ENCODE assay signal across 8 cellular contexts in the genomic region with DNA sequence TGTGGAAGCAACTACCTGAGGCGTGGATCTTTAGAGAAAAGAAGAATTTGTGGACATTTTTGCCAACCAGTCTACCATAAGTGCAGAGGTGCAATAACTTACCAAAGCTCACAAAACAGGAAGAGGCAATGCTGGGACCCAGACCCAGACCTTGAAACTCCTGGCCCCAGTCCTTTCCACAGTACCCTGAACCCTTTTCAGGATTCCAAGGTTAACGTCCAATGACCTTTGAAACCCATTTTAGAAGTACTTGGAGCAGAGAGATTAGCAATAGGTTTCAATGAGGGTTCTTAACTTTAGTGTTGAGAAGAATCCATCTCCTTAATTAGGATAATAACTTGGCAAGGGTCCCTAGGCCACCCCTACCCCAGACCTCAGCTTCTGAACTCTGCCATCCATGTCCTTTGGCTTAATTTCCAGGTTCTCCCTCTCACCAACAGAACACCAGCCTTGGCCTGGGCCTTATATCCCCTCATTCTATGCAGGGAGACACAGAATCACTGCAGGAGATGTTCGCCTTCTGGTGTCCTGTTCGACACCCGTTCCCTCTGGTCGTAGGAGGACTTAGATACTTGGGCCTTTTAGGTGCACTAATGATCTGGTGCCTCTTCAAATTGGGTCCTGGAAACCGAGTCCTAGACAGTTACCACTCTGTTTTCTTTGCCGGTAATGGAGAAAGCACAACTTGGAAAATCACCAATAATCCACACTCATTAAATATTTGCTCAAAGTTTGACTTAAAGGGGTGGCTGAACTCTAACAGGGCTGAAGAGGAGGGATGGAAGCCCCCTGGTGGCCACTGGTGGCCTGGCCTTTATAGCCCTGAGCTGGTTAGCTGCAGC. TPM values are rescaled to one million over a fixed set of nuclear protein-coding genes. Genes with fewer than 3 reads are reported as not detected.
DNase-seq lines count a peak whose midpoint lies in the region; ATAC-seq, FAIRE-seq and TF ChIP-seq lines count a peak whose summit lies in the region.

No MANE protein-coding gene starts in this region.

- TF ChIP-seq CTCF in Caco-2 (IDR thresholded peaks at IDR 0.05; ENCODE audit: insufficient read depth in 1 of 2, low read depth in 1 of 2, low read length in 1 of 2, severe bottlenecking in 1 of 2, unreplicated experiment in 1 of 2) (peak; percentile 74 to 76), SU-DHL-6 (IDR thresholded peaks at IDR 0.05; ENCODE audit: insufficient read depth, low read length, poor library complexity, severe bottlenecking) (peak; percentile 40)

- peak; percentile 60 for ATAC-seq in GM19452 (IDR thresholded peaks at IDR 0.05; ENCODE audit: unreplicated experiment)

- POLR2A ChIA-PET in Caco-2 (lab: Charles Lee), result no interaction called here

- H3K27ac Mint-ChIP-seq in Caco-2 (ENCODE audit: unreplicated experiment), result peak overlapping the region; percentile 69

- DNase-seq in Caco-2, result peak; percentile 76 to 83
- DNase-seq in HT1080 (ENCODE audit: low read depth), result peak; percentile 69
- DNase-seq in adipocyte (ENCODE audit: low read depth), result peak; percentile 53
- DNase-seq in iPS-NIHi11 (ENCODE audit: low spot score), result peak; percentile 77
- DNase-seq in stimulated activated CD4-positive, alpha-beta T cell treated with anti-CD3 and anti-CD28 coated beads, Interleukin-2, amount 100 ng/mL, for 48 hours, result peak; percentile 57 to 61
- no peak for DNase-seq in RCC 7860 (ENCODE audit: low spot score)

- no peak overlapping the region for H3K4me3 Mint-ChIP-seq in Caco-2 (ENCODE audit: unreplicated experiment)

- H3K4me3 ChIP-seq in Caco-2 (ENCODE audit: low read depth, low read length) (no peak overlapping the region), SU-DHL-6 (ENCODE audit: insufficient read depth, low read length, poor library complexity, severe bottlenecking) (no peak overlapping the region), adipocyte (ENCODE audit: low read length) (no peak overlapping the region)

- no peaks in the 10 kb centered on the region for H3K36me3 Mint-ChIP-seq in Caco-2 (ENCODE audit: insufficient read depth, unreplicated experiment)

- no peaks in the 10 kb centered on the region for H3F3A ChIP-seq in SU-DHL-6 (ENCODE audit: insufficient read depth)

- H3K27ac ChIP-seq in SU-DHL-6 (ENCODE audit: low read depth, low read length), result no peak overlapping the region

- H3K4me2 ChIP-seq in SU-DHL-6 (ENCODE audit: low read depth, low read length, poor library complexity, severe bottlenecking), result no peak overlapping the region

- peaks cover 18% of the 10 kb centered on the region for H3K4me1 Mint-ChIP-seq in Caco-2 (ENCODE audit: low read depth, unreplicated experiment)

- H3K4me1 ChIP-seq in Caco-2 (peaks cover 23% of the 10 kb centered on the region), adipocyte (ENCODE audit: control insufficient read depth, insufficient read depth, low read length) (peaks cover 4% of the 10 kb centered on the region)

- FAIRE-seq in RCC 7860 (lab: Jason Lieb, UNC), result no peak

- H3K9ac ChIP-seq in SU-DHL-6 (ENCODE audit: low read length) (no peak overlapping the region), adipocyte (ENCODE audit: low read length) (no peak overlapping the region)

- no TSS peak for BruUV-seq in Caco-2 (replicated peaks; lab: Mats Ljungman, UMichigan)

- no peaks in the 10 kb centered on the region for H3K27me3 Mint-ChIP-seq in Caco-2 (ENCODE audit: insufficient read depth, unreplicated experiment)

- H3K79me2 ChIP-seq in SU-DHL-6 (ENCODE audit: insufficient read depth, low read length), result no peaks in the 10 kb centered on the region

- CTCF ChIA-PET in Caco-2 (lab: Charles Lee), result interaction anchor here (0.6 to 1.5 kb wide), 14 partner anchors 12 to 335 kb away, joined by 3 to 7 read pairs (median 4); a partner anchor contains a TSS

- H3K9me2 ChIP-seq in SU-DHL-6 (replicated peaks; ENCODE audit: insufficient read depth, low read length), result no peaks in the 10 kb centered on the region

- no peaks in the 10 kb centered on the region for H3K9me3 Mint-ChIP-seq in Caco-2 (ENCODE audit: unreplicated experiment)

- H4K20me1 ChIP-seq in SU-DHL-6 (ENCODE audit: low read depth, low read length), result no peaks in the 10 kb centered on the region

- intact Hi-C loops in Caco-2 (cut with micrococcal nuclease; ENCODE audit: unreplicated experiment), result loop anchor here (1.0 to 2.0 kb wide), 8 partner anchors 17 to 336 kb away; no protein-coding TSS in a partner anchor

- H3K36me3 ChIP-seq in Caco-2 (ENCODE audit: control insufficient read depth, insufficient read depth, low read length) (no peaks in the 10 kb centered on the region), SU-DHL-6 (ENCODE audit: low read length) (no peaks in the 10 kb centered on the region), adipocyte (ENCODE audit: control insufficient read depth, insufficient read depth, low read length, severe bottlenecking) (no peaks in the 10 kb centered on the region)

- no peak overlapping the region for H2AFZ ChIP-seq in SU-DHL-6 (ENCODE audit: low read depth, low read length, severe bottlenecking)

- H3K9me3 ChIP-seq in Caco-2, result no peaks in the 10 kb centered on the region
- H3K9me3 ChIP-seq in SU-DHL-6 (ENCODE audit: insufficient read depth, low read length), result no peaks in the 10 kb centered on the region
- no peaks in the 10 kb centered on the region for H3K9me3 ChIP-seq in adipocyte (ENCODE audit: control insufficient read depth, low read length)

- no peaks in the 10 kb centered on the region for H3K27me3 ChIP-seq in Caco-2 (replicated peaks; ENCODE audit: control insufficient read depth, insufficient read depth, low read length)
- no peaks in the 10 kb centered on the region for H3K27me3 ChIP-seq in SU-DHL-6 (ENCODE audit: low read length)
- H3K27me3 ChIP-seq in adipocyte (replicated peaks; ENCODE audit: control insufficient read depth, insufficient read depth, low read length), result no peaks in the 10 kb centered on the region

RNA-seq across cellular contexts. Expression of a gene that starts 40.6 kb away (rescaled TPM):
- total RNA-seq in Caco-2 (2022), result 1.8 and 2.4 TPM in 2 replicates
- total RNA-seq in HT1080 (2014; rRNA removed; shearing (Covaris generic)), result 1.0 and 2.6 TPM in 2 replicates
- polyA plus RNA-seq in HT1080 (2015; cell fraction: cytosol; rRNA removed), result 1.5 and 2.2 TPM in 2 replicates
- polyA plus RNA-seq in HT1080 (2015; cell fraction: nucleus; rRNA removed), result 1.5 and 1.6 TPM in 2 replicates
